ENCODE assay signal across 34 cellular contexts in the genomic region with DNA sequence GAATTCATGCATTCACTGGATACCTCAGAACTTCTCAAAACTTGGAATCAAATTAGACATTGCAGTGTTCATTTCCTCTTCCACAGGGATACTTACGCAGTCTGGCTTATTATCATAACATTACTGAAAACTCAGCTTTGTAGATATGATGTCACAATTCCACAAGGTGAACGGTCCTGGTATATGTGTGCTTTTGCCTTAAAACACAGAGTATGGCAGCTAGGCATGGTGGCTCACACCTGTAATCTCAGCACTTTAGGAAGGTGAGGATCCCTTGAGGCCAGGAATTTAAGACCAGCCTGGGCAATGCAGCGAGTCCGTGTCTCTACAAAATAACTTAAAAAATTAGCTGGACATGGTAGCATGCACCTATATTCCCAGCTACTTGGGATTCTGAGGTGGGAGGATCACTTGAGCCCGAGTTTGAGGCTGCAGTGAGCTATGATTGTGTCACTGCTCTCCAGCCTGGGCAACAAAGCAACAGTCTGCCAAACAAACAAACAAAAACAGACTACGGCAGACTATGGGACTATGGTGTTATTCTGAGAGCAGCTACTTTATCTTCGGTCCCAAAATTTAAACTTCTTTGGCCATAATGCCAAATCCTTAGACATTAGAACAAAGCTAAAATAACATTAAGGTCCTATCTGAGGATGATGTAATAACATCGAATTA.
DNase-seq lines count a peak whose midpoint lies in the region; ATAC-seq, FAIRE-seq and TF ChIP-seq lines count a peak whose summit lies in the region.
"Had no signal": no experiment of that assay in that cellular context is flagged by ENCODE, and none has a peak within 500 bp of the region (broad histone marks: within the 10 kb centered on the region; RNA-seq: fewer than 3 reads in every experiment).

No MANE protein-coding gene starts in this region.

- no peaks in the 10 kb centered on the region for H3K27me3 ChIP-seq in gastroesophageal sphincter
- H3K27me3 ChIP-seq: BE2C, brain microvascular endothelial cell, Peyer's patch, right lobe of liver, tibial nerve had no signal

- CTCF ChIA-PET in activated CD8-positive, alpha-beta memory T cell treated with anti-CD3 and anti-CD28 coated beads, Interleukin-2, amount 10 ng/mL, durations not matched to agents 7 days and 5 days (lab: Charles Lee) = interaction anchor here (1.1 kb wide), 1 partner anchor 1603 kb away, joined by 3 read pairs; a partner anchor contains a TSS
- CTCF ChIA-PET in activated CD4-positive, alpha-beta memory T cell treated with anti-CD3 and anti-CD28 coated beads for 36 hours (lab: Charles Lee) = no interaction called here

- POLR2A ChIA-PET in activated CD4-positive, alpha-beta memory T cell treated with anti-CD3 and anti-CD28 coated beads for 36 hours (lab: Charles Lee) = no interaction called here

- H3K4me3 Mint-ChIP-seq in activated CD8-positive, alpha-beta memory T cell treated with anti-CD3 and anti-CD28 coated beads, Interleukin-2, amount 10 ng/mL, durations not matched to agents 7 days and 5 days = no peak overlapping the region
- H3K4me3 Mint-ChIP-seq in activated CD4-positive, alpha-beta memory T cell treated with anti-CD3 and anti-CD28 coated beads for 36 hours = no peak overlapping the region
- H3K4me3 Mint-ChIP-seq: CD8-positive, alpha-beta T cell; HFFc6; T-helper 2 cell treated with Interferon-gamma antibody and Interleukin-4, amounts not matched to agents 5 μg/mL and 100 μg/mL, for 36 hours had no signal

- no peaks in the 10 kb centered on the region for H3K36me3 Mint-ChIP-seq in activated CD8-positive, alpha-beta memory T cell treated with anti-CD3 and anti-CD28 coated beads, Interleukin-2, amount 10 ng/mL, durations not matched to agents 7 days and 5 days
- H3K36me3 Mint-ChIP-seq in activated CD4-positive, alpha-beta memory T cell treated with anti-CD3 and anti-CD28 coated beads for 36 hours = no peaks in the 10 kb centered on the region
- H3K36me3 Mint-ChIP-seq: CD8-positive, alpha-beta T cell had no signal

- in situ Hi-C loops in KBM-7 (cut with MboI; ENCODE audit: low pct_unique_long_range_greater_than_20kb, low sequenced_read_pairs) = no loop called here

- peak; percentile 64 for ATAC-seq in activated CD8-positive, alpha-beta memory T cell treated with anti-CD3 and anti-CD28 coated beads, Interleukin-2, amount 10 ng/mL, durations not matched to agents 7 days and 5 days
- no peak for ATAC-seq in gastroesophageal sphincter
- no peak for ATAC-seq in HG02610 (IDR thresholded peaks at IDR 0.05; ENCODE audit: unreplicated experiment)
- ATAC-seq: CD8-positive, alpha-beta T cell; esophagus mucosa had no signal

- no peaks in the 10 kb centered on the region for H3K4me1 ChIP-seq in gastroesophageal sphincter
- H3K4me1 ChIP-seq: BE2C, left ventricle myocardium inferior, Peyer's patch, right lobe of liver, tibial nerve had no signal

- intact Hi-C loops in activated CD4-positive, alpha-beta memory T cell treated with anti-CD3 and anti-CD28 coated beads for 36 hours (cut with micrococcal nuclease) = loop anchor here (10.0 kb wide), 1 partner anchor 1810 kb away; no protein-coding TSS in a partner anchor

- no peak for DNase-seq in activated CD8-positive, alpha-beta memory T cell treated with anti-CD3 and anti-CD28 coated beads, Interleukin-2, amount 10 ng/mL, durations not matched to agents 7 days and 5 days
- DNase-seq in activated CD8-positive, alpha-beta memory T cell treated with anti-CD3 and anti-CD28 coated beads for 24 hours = no peak
- DNase-seq in KBM-7 (peak; percentile 37), myocyte (ENCODE audit: low read depth) (peak; percentile 22), RCC 7860 (ENCODE audit: low spot score) (no peak)
- DNase-seq in activated CD4-positive, alpha-beta memory T cell treated with anti-CD3 and anti-CD28 coated beads for 36 hours = peak; percentile 11
- DNase-seq: ACHN; activated CD4-positive, alpha-beta T cell treated with anti-CD3 and anti-CD28 coated beads for 4 hours; activated effector memory CD4-positive, alpha-beta T cell treated with Interleukin-2 at 50 U/mL for 16 hours; BE2C; brain microvascular endothelial cell; CD8-positive, alpha-beta T cell; cerebellar nuclear complex; dermis blood vessel endothelial cell; EL; GOT3; head of caudate nucleus; HFFc6; left ventricle myocardium inferior; mesenchymal stem cell; NCI-H1105 treated with DMSO at 0.1 percent for 48 hours; NCI-H187 treated with DMSO at 0.1 percent for 48 hours; NCI-H526; Peyer's patch; right lobe of liver; SHP77 treated with DMSO at 0.1 percent for 48 hours; stimulated activated CD4-positive, alpha-beta T cell treated with anti-CD3 and anti-CD28 coated beads, Interleukin-2, amount 100 ng/mL, for 48 hours had no signal

- TF ChIP-seq CTCF in gastroesophageal sphincter (IDR thresholded peaks at IDR 0.05) = no peak

- H3K27ac ChIP-seq in gastroesophageal sphincter = no peak overlapping the region
- H3K27ac ChIP-seq: brain microvascular endothelial cell, left ventricle myocardium inferior, Peyer's patch, right lobe of liver, tibial nerve had no signal

- H3K27me3 Mint-ChIP-seq in activated CD8-positive, alpha-beta memory T cell treated with anti-CD3 and anti-CD28 coated beads, Interleukin-2, amount 10 ng/mL, durations not matched to agents 7 days and 5 days = no peaks in the 10 kb centered on the region
- H3K27me3 Mint-ChIP-seq in activated CD4-positive, alpha-beta memory T cell treated with anti-CD3 and anti-CD28 coated beads for 36 hours = no peaks in the 10 kb centered on the region

- H3K36me3 ChIP-seq in gastroesophageal sphincter = no peaks in the 10 kb centered on the region
- H3K36me3 ChIP-seq: BE2C, brain microvascular endothelial cell, left ventricle myocardium inferior, Peyer's patch, right lobe of liver, tibial nerve had no signal

- no peaks in the 10 kb centered on the region for H3K4me1 Mint-ChIP-seq in activated CD8-positive, alpha-beta memory T cell treated with anti-CD3 and anti-CD28 coated beads, Interleukin-2, amount 10 ng/mL, durations not matched to agents 7 days and 5 days
- H3K4me1 Mint-ChIP-seq in activated CD4-positive, alpha-beta memory T cell treated with anti-CD3 and anti-CD28 coated beads for 36 hours (ENCODE audit: low read depth) = no peaks in the 10 kb centered on the region

- no peak overlapping the region for H3K4me3 ChIP-seq in gastroesophageal sphincter
- H3K4me3 ChIP-seq: left ventricle myocardium inferior, Peyer's patch, right lobe of liver, tibial nerve had no signal

- no peaks in the 10 kb centered on the region for H3K9me3 ChIP-seq in gastroesophageal sphincter
- H3K9me3 ChIP-seq: BE2C, Peyer's patch, right lobe of liver had no signal

- 68 to 94% methylated on average over 5 to 6 of the region's 8 CpGs for WGBS in gastroesophageal sphincter (ENCODE audit: low coverage in 1 of 2), 2 donors

- TF ChIP-seq EP300 in gastroesophageal sphincter (IDR thresholded peaks at IDR 0.05) = no peak

- H3K9me3 Mint-ChIP-seq in activated CD8-positive, alpha-beta memory T cell treated with anti-CD3 and anti-CD28 coated beads, Interleukin-2, amount 10 ng/mL, durations not matched to agents 7 days and 5 days (ENCODE audit: low read depth) = no peaks in the 10 kb centered on the region
- H3K9me3 Mint-ChIP-seq in activated CD4-positive, alpha-beta memory T cell treated with anti-CD3 and anti-CD28 coated beads for 36 hours = peaks cover 11% of the 10 kb centered on the region
- H3K9me3 Mint-ChIP-seq: T-helper 2 cell treated with Interferon-gamma antibody and Interleukin-4, amounts not matched to agents 5 μg/mL and 100 μg/mL, for 36 hours had no signal

- FAIRE-seq in RCC 7860 (lab: Jason Lieb, UNC) = no peak
- FAIRE-seq: GM18507, islet of Langerhans had no signal

- no peak for TF ChIP-seq POLR2A in gastroesophageal sphincter (IDR thresholded peaks at IDR 0.05)

- H3K27ac Mint-ChIP-seq in activated CD8-positive, alpha-beta memory T cell treated with anti-CD3 and anti-CD28 coated beads, Interleukin-2, amount 10 ng/mL, durations not matched to agents 7 days and 5 days = no peak overlapping the region
- no peak overlapping the region for H3K27ac Mint-ChIP-seq in activated CD4-positive, alpha-beta memory T cell treated with anti-CD3 and anti-CD28 coated beads for 36 hours
- H3K27ac Mint-ChIP-seq: CD8-positive, alpha-beta T cell; HFFc6; T-helper 2 cell treated with Interferon-gamma antibody and Interleukin-4, amounts not matched to agents 5 μg/mL and 100 μg/mL, for 36 hours had no signal

Comparison
In these comparisons a context has a peak if more than half of its experiments do, and no peak if none do; other contexts are left out.
1. DNase-seq: peak in KBM-7 (single experiment), activated CD4-positive, alpha-beta memory T cell treated with anti-CD3 and anti-CD28 coated beads for 36 hours (single experiment) and myocyte (single experiment); none in activated CD8-positive, alpha-beta memory T cell treated with anti-CD3 and anti-CD28 coated beads, Interleukin-2, amount 10 ng/mL, durations not matched to agents 7 days and 5 days (single experiment), activated CD8-positive, alpha-beta memory T cell treated with anti-CD3 and anti-CD28 coated beads for 24 hours (single experiment) and RCC 7860 (single experiment).